In the genomic region with DNA sequence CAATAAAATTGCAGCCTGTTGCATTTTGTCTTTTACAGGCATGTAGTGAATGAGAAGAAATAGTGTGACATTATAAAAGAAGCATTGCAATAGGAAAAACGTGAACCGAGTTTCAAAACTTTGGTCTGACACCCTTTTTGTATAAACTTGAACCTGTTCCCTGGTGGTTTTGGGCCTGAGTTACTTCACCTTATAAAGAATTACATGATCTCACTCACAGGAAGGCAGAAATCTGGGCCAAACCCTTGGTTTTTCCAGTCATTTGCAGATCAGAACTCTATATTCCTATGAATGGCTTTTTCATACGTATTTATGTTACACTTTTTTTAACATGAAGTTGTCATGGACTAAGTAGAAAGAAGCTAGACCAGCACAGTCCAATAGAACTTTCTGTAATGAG, we compare ENCODE assay signal across 9 cellular contexts.
"Had no signal": no experiment of that assay in that cellular context is flagged by ENCODE, and none has a peak within 500 bp of the region (broad histone marks: within the 10 kb centered on the region; RNA-seq: fewer than 3 reads in every experiment).

No MANE protein-coding gene starts in this region.

- H2AFZ ChIP-seq: GM23248, GM23338 had no signal

- H3K4me2 ChIP-seq: GM23338 had no signal

- DNase-seq: GM23248, GOT3, H7, H9, HCEC 1CT, HFFc6 had no signal

- H3K4me3 ChIP-seq: GM23248, GM23338, HAP-1 had no signal

- H3K9me3 ChIP-seq: HAP-1 had no signal

- H3K4me3 Mint-ChIP-seq: GM23338, H9, HFFc6 had no signal

- H3K36me3 ChIP-seq: HAP-1 had no signal

- H3K27ac ChIP-seq: GM23248 had no signal

- H3K9ac ChIP-seq: GM23248 had no signal

- ATAC-seq: GM23338, HCT116 had no signal

- H3K9me3 Mint-ChIP-seq: GM23338, H9, HFFc6 had no signal

- H3K27ac Mint-ChIP-seq: GM23338, H9, HFFc6 had no signal
